In genomic region chr11:3950996-3951662, GRCh38 we compare ENCODE assay signal across 9 cellular contexts.
DNase-seq lines count a peak whose midpoint lies in the region; ATAC-seq, FAIRE-seq and TF ChIP-seq lines count a peak whose summit lies in the region.
"Had no signal": no experiment of that assay in that cellular context is flagged by ENCODE, and none has a peak within 500 bp of the region (broad histone marks: within the 10 kb centered on the region; RNA-seq: fewer than 3 reads in every experiment).

No MANE protein-coding gene starts in this region.

- H3K4me1 Mint-ChIP-seq in endodermal cell (peaks cover 17% of the 10 kb centered on the region), natural killer cell (peaks cover 97 to 98% of the 10 kb centered on the region in 2 donors)

- no peaks in the 10 kb centered on the region for H3K9me3 ChIP-seq in endodermal cell (ENCODE audit: control insufficient read depth, low read length)
- no peaks in the 10 kb centered on the region for H3K9me3 ChIP-seq in small intestine (ENCODE audit: control insufficient read depth, low read depth)

- H3K36me3 ChIP-seq in endodermal cell (ENCODE audit: control insufficient read depth, insufficient read depth, low read length) (no peaks in the 10 kb centered on the region), small intestine (ENCODE audit: control insufficient read depth in 2 of 2, insufficient read depth in 2 of 2, low read length in 2 of 2) (no peaks in the 10 kb centered on the region)

- H3K4me1 ChIP-seq in endodermal cell (ENCODE audit: control insufficient read depth, insufficient read depth, low read length): peaks cover 11% of the 10 kb centered on the region
- peaks cover 0 to 17% of the 10 kb centered on the region in 2 donors for H3K4me1 ChIP-seq in small intestine (ENCODE audit: control insufficient read depth in 2 of 2, insufficient read depth in 1 of 2, low read depth in 1 of 2, low read length in 1 of 2)

- peak overlapping the region; percentile 59 for H3K27ac ChIP-seq in endodermal cell (ENCODE audit: low read depth, low read length)
- peak overlapping the region in 1 of 2 donors; percentile 72 for H3K27ac ChIP-seq in small intestine (ENCODE audit: low read depth in 1 of 2, low read length in 1 of 2)

- peak overlapping the region; percentile 3 for H3K4me3 ChIP-seq in endodermal cell (ENCODE audit: low read length)
- no peak overlapping the region for H3K4me3 ChIP-seq in small intestine (ENCODE audit: low read depth in 1 of 2, low read length in 2 of 2)
- H3K4me3 ChIP-seq: lung had no signal

- no peak for FAIRE-seq in small intestine (lab: Jason Lieb, UNC)

- H3K9me3 Mint-ChIP-seq in endodermal cell: no peaks in the 10 kb centered on the region
- no peaks in the 10 kb centered on the region for H3K9me3 Mint-ChIP-seq in natural killer cell

- peak overlapping the region; percentile 61 for H3K9ac ChIP-seq in endodermal cell (ENCODE audit: extremely low read depth, low read length, poor library complexity, severe bottlenecking)

- DNase-seq in Caki2 (ENCODE audit: low read depth) (peak; percentile 72), NCI-H2227 treated with DMSO at 0.1 percent for 48 hours (lab: John Stamatoyannopoulos, UW) (peak; percentile 84), endodermal cell (peak; percentile 67), natural killer cell (no peak), globus pallidus (ENCODE audit: low spot score) (no peak), small intestine (no peak), NCI-H128 (lab: John Stamatoyannopoulos, UW; ENCODE audit: unreplicated experiment) (no peak)

- H3K27ac Mint-ChIP-seq in endodermal cell: peak overlapping the region; percentile 73
- H3K27ac Mint-ChIP-seq in natural killer cell: peak overlapping the region; percentile 87 to 91

- no peak for ATAC-seq in natural killer cell
- no peak for ATAC-seq in HG03469 (IDR thresholded peaks at IDR 0.05; ENCODE audit: unreplicated experiment)

- no peak overlapping the region for H3K4me3 Mint-ChIP-seq in endodermal cell
- H3K4me3 Mint-ChIP-seq in natural killer cell: peak overlapping the region; percentile 63

- intact Hi-C loops in natural killer cell (cut with micrococcal nuclease): no loop called here

- no peaks in the 10 kb centered on the region for H3K36me3 Mint-ChIP-seq in endodermal cell (ENCODE audit: low read depth)
- H3K36me3 Mint-ChIP-seq in natural killer cell: no peaks in the 10 kb centered on the region

- in situ Hi-C loops in Caki2 (cut with HindIII; ENCODE audit: low pct_unique_long_range_greater_than_20kb, low sequenced_read_pairs): no loop called here

- WGBS in endodermal cell (ENCODE audit: insufficient coverage in 1 of 2, insufficient read length in 1 of 2), 2 experiments: 62 to 77% methylated on average over 3 to 4 of the region's 4 CpGs
- 53 to 67% (median 62%) methylated on average over 4 of the region's 4 CpGs for WGBS in small intestine, 3 donors

- H3K27me3 Mint-ChIP-seq in endodermal cell (ENCODE audit: insufficient read depth): no peaks in the 10 kb centered on the region
- H3K27me3 Mint-ChIP-seq in natural killer cell (ENCODE audit: low read depth in 2 of 2): no peaks in the 10 kb centered on the region

- H3K27me3 ChIP-seq in endodermal cell (ENCODE audit: control insufficient read depth, insufficient read depth, low read length, poor library complexity, severe bottlenecking): no peaks in the 10 kb centered on the region
- H3K27me3 ChIP-seq in small intestine (ENCODE audit: control insufficient read depth in 2 of 2, insufficient read depth in 2 of 2, low read length in 2 of 2): no peaks in the 10 kb centered on the region

- TF ChIP-seq CTCF in endodermal cell (conservative IDR thresholded peaks at IDR 0.05) (no peak), natural killer cell (IDR thresholded peaks at IDR 0.05) (no peak)

Comparison
In these comparisons a context has a peak if more than half of its experiments do, and no peak if none do; other contexts are left out.
1. DNase-seq: peak in Caki2 (single experiment), NCI-H2227 treated with DMSO at 0.1 percent for 48 hours (single experiment) and endodermal cell (single experiment); none in natural killer cell (single experiment), globus pallidus (single experiment), small intestine (single experiment) and NCI-H128 (single experiment).